10 cellular contexts compared by ENCODE assay signal in the genomic region with DNA sequence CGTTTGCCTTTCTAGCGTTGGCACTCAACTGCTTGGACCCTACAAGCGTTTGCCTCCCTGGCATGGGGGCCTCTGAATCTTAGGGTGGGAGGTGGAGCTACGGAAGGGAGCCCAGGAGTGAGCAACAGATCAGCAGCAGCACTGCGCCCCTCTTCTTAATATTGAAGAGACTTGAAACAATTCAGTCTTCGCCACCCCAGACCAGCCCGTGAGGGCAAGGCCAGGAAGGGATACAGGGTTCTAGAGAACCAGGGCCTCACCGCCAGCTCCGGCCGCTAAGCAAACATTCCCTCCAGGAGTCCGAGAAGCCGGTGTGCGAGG. TPM values are rescaled to one million over a fixed set of nuclear protein-coding genes. Genes with fewer than 3 reads are reported as not detected.
DNase-seq lines count a peak whose midpoint lies in the region; ATAC-seq and TF ChIP-seq lines count a peak whose summit lies in the region.
"Had no signal": no experiment of that assay in that cellular context is flagged by ENCODE, and none has a peak within 500 bp of the region (broad histone marks: within the 10 kb centered on the region; RNA-seq: fewer than 3 reads in every experiment).

No MANE protein-coding gene starts in this region.

- peaks cover 66% of the 10 kb centered on the region for H3K27me3 Mint-ChIP-seq in T-helper 1 cell treated with Interleukin-12 subunit alpha and Interleukin-12 subunit beta and Interleukin-4 antibody, amounts not matched to agents 30 μg/mL and 1 μg/mL, for 36 hours (ENCODE audit: low read depth)
- no peaks in the 10 kb centered on the region for H3K27me3 Mint-ChIP-seq in MCF 10A (ENCODE audit: insufficient read depth, unreplicated experiment)

- H3K27ac ChIP-seq in lung (ENCODE audit: low read depth in 1 of 2, low read length in 1 of 2): peak overlapping the region; percentile 93 to 94
- H3K27ac ChIP-seq in temporal lobe (ENCODE audit: low read depth, low read length): peak overlapping the region; percentile 63

- H3K4me1 Mint-ChIP-seq in T-helper 1 cell treated with Interleukin-12 subunit alpha and Interleukin-12 subunit beta and Interleukin-4 antibody, amounts not matched to agents 30 μg/mL and 1 μg/mL, for 36 hours (ENCODE audit: low read depth): peaks cover 2% of the 10 kb centered on the region
- peaks cover 33% of the 10 kb centered on the region for H3K4me1 Mint-ChIP-seq in MCF 10A (ENCODE audit: insufficient read depth, unreplicated experiment)

- no peaks in the 10 kb centered on the region for H3K9me3 Mint-ChIP-seq in T-helper 1 cell treated with Interleukin-12 subunit alpha and Interleukin-12 subunit beta and Interleukin-4 antibody, amounts not matched to agents 30 μg/mL and 1 μg/mL, for 36 hours
- no peaks in the 10 kb centered on the region for H3K9me3 Mint-ChIP-seq in MCF 10A (ENCODE audit: unreplicated experiment)

- no peaks in the 10 kb centered on the region for H3K9me3 ChIP-seq in lung (ENCODE audit: control insufficient read depth in 2 of 2, insufficient read depth in 1 of 2, low read length in 1 of 2)

- TF ChIP-seq CTCF in MCF 10A (IDR thresholded peaks at IDR 0.05; ENCODE audit: unreplicated experiment) (no peak), lung (IDR thresholded peaks at IDR 0.05; ENCODE audit: control extremely low read depth, extremely low read depth) (no peak)

- peak overlapping the region; percentile 10 for H3K4me3 Mint-ChIP-seq in T-helper 1 cell treated with Interleukin-12 subunit alpha and Interleukin-12 subunit beta and Interleukin-4 antibody, amounts not matched to agents 30 μg/mL and 1 μg/mL, for 36 hours
- H3K4me3 Mint-ChIP-seq in MCF 10A (ENCODE audit: unreplicated experiment): peak overlapping the region; percentile 88

- WGBS in lung, 2 donors: 18 to 21% methylated on average over 13 of the region's 13 CpGs

- H3K27ac Mint-ChIP-seq in T-helper 1 cell treated with Interleukin-12 subunit alpha and Interleukin-12 subunit beta and Interleukin-4 antibody, amounts not matched to agents 30 μg/mL and 1 μg/mL, for 36 hours: no peak overlapping the region
- H3K27ac Mint-ChIP-seq in MCF 10A (ENCODE audit: low read depth, unreplicated experiment): peak overlapping the region; percentile 98

- POLR2A ChIA-PET in MCF 10A (lab: Yijun Ruan, JAX): interaction anchor here (0.6 to 3.6 kb wide), 19 partner anchors 8 to 1553 kb away, joined by 3 to 43 read pairs (median 5); partner anchors contain the start of genes FDXR and TTYH2

- peaks cover 6 to 25% of the 10 kb centered on the region in 2 donors for H3K4me1 ChIP-seq in lung (ENCODE audit: control insufficient read depth in 2 of 2, insufficient read depth in 2 of 2, low read length in 2 of 2)

- H3K36me3 ChIP-seq in lung (ENCODE audit: control insufficient read depth in 2 of 2, insufficient read depth in 2 of 2, low read length in 2 of 2): no peaks in the 10 kb centered on the region

- no peak overlapping the region for H3K4me3 ChIP-seq in lung

- CTCF ChIA-PET in MCF 10A (lab: Yijun Ruan, JAX): interaction anchor here (0.5 to 1.6 kb wide), 8 partner anchors 13 to 967 kb away, joined by 3 to 7 read pairs (median 4); no protein-coding TSS in a partner anchor

- ATAC-seq in lung (ENCODE audit: insufficient read depth, low FRiP score) (no peak), GM18858 (IDR thresholded peaks at IDR 0.05; ENCODE audit: unreplicated experiment) (no peak), HG03045 (IDR thresholded peaks at IDR 0.05; ENCODE audit: unreplicated experiment) (no peak)

- no peaks in the 10 kb centered on the region for H3K36me3 Mint-ChIP-seq in T-helper 1 cell treated with Interleukin-12 subunit alpha and Interleukin-12 subunit beta and Interleukin-4 antibody, amounts not matched to agents 30 μg/mL and 1 μg/mL, for 36 hours (ENCODE audit: low read depth)
- peaks cover 6% of the 10 kb centered on the region for H3K36me3 Mint-ChIP-seq in MCF 10A (ENCODE audit: insufficient read depth, unreplicated experiment)

- H3K27me3 ChIP-seq in lung (ENCODE audit: control insufficient read depth, insufficient read depth): no peaks in the 10 kb centered on the region

- DNase-seq in T-helper 1 cell: no peak
- DNase-seq in MCF 10A (ENCODE audit: unreplicated experiment): no peak
- no peak for DNase-seq in lung (ENCODE audit: low spot score)
- DNase-seq in NK-92 treated with Interleukin-12 subunit alpha and Interleukin-12 subunit beta, amount 100 ng/mL, for 24 hours (lab: John Stamatoyannopoulos, UW): no peak
- DNase-seq: activated CD4-positive, CD25-positive, alpha-beta regulatory T cell had no signal

- intact Hi-C loops in MCF 10A (cut with micrococcal nuclease): loop anchor here (1.0 kb wide), 1 partner anchor 13 kb away; no protein-coding TSS in a partner anchor

- BruUV-seq in MCF 10A (replicated peaks; lab: Mats Ljungman, UMichigan): TSS peak; percentile 63

RNA-seq across cellular contexts. Expression of gene GPRC5C, which starts 1.5 kb away (rescaled TPM):
- 17.7 and 20.6 TPM in 2 replicates for total RNA-seq in MCF 10A (2022)
- 10 to 100 TPM; 77.5 to 81.4 TPM for total RNA-seq in lung
- 10 to 100 TPM; 41.9 to 54.6 TPM for polyA plus RNA-seq in lung
- 4.2 TPM for total RNA-seq in temporal lobe

RNA-seq across cellular contexts. Expression of gene CD300A, which starts 36.1 kb away (rescaled TPM):
- total RNA-seq in MCF 10A (2022) (not detected in 2 replicates), lung (10 to 100 TPM; 12.9 to 21.0 TPM), temporal lobe (2.0 TPM)
- 10 to 100 TPM in 1 of 2 donors, 1 to 10 TPM in 1; 8.0 to 66.3 TPM for polyA plus RNA-seq in lung
- total RNA-seq: glomerular endothelial cell had no signal
